Comparison of ENCODE assay signal across 10 cellular contexts in genomic region chr17:63950940-63951907, GRCh38. TPM values are rescaled to one million over a fixed set of nuclear protein-coding genes. Genes with fewer than 3 reads are reported as not detected.
DNase-seq lines count a peak whose midpoint lies in the region; ATAC-seq and TF ChIP-seq lines count a peak whose summit lies in the region.
"Had no signal": no experiment of that assay in that cellular context is flagged by ENCODE, and none has a peak within 500 bp of the region (broad histone marks: within the 10 kb centered on the region; RNA-seq: fewer than 3 reads in every experiment).

No MANE protein-coding gene starts in this region.

- WGBS in mammary epithelial cell (ENCODE audit: low coverage, missing lambda C conversion rate), result 73% methylated on average over 23 of the region's 29 CpGs
- 75 to 88% (median 80%) methylated on average over 29 of the region's 29 CpGs for WGBS in psoas muscle, 3 donors

- H3K36me3 Mint-ChIP-seq in activated T-helper 17 cell treated with anti-CD3 and anti-CD28 coated beads, Interleukin-2, amount 50 U/mL, for 72 hours (ENCODE audit: low read depth), result no peaks in the 10 kb centered on the region

- H3K27ac ChIP-seq in MM.1S (ENCODE audit: low read length) (no peak overlapping the region), mammary epithelial cell (ENCODE audit: insufficient read depth, low read depth, low read length) (no peak overlapping the region), psoas muscle (peak overlapping the region; percentile 77)
- H3K27ac ChIP-seq: epithelial cell of prostate had no signal

- CTCF ChIA-PET in mammary epithelial cell (lab: Charles Lee; ENCODE audit: low non-redundant PET), result interaction anchor here (0.9 kb wide), 1 partner anchor 32 kb away, joined by 5 read pairs; no protein-coding TSS in a partner anchor

- H2AFZ ChIP-seq in MM.1S (ENCODE audit: low read length) (no peak overlapping the region), mammary epithelial cell (ENCODE audit: low read depth, low read length) (no peak overlapping the region)

- H3K27me3 ChIP-seq in MM.1S (replicated peaks; ENCODE audit: insufficient read depth, low read length) (no peaks in the 10 kb centered on the region; the same call in 1 of the 2 replicates), mammary epithelial cell (ENCODE audit: insufficient read depth, low read length) (no peaks in the 10 kb centered on the region), psoas muscle (ENCODE audit: insufficient read depth in 3 of 3, low read length in 2 of 3) (no peaks in the 10 kb centered on the region)

- ATAC-seq in psoas muscle, result no peak
- no peak for ATAC-seq in GM19452 (IDR thresholded peaks at IDR 0.05; ENCODE audit: unreplicated experiment)
- ATAC-seq in activated T-helper 17 cell treated with anti-CD3 and anti-CD28 coated beads, Interleukin-2, amount 50 U/mL, for 72 hours (replicated peaks), result no peak

- H3K27ac Mint-ChIP-seq in activated T-helper 17 cell treated with anti-CD3 and anti-CD28 coated beads, Interleukin-2, amount 50 U/mL, for 72 hours, result no peak overlapping the region

- no TSS peak for BruUV-seq in mammary epithelial cell (replicated peaks; lab: Mats Ljungman, UMichigan)

- no peaks in the 10 kb centered on the region for H3F3A ChIP-seq in MM.1S (ENCODE audit: insufficient read depth, low read length)

- in situ Hi-C loops in mammary epithelial cell (cut with MboI; ENCODE audit: low sequenced_read_pairs in 2 of 2), result no loop called here

- peaks cover 15% of the 10 kb centered on the region for H3K4me1 Mint-ChIP-seq in activated T-helper 17 cell treated with anti-CD3 and anti-CD28 coated beads, Interleukin-2, amount 50 U/mL, for 72 hours

- no peaks in the 10 kb centered on the region for H3K9me2 ChIP-seq in MM.1S (replicated peaks; ENCODE audit: insufficient read depth, low read length)

- H3K9me3 ChIP-seq in MM.1S (replicated peaks; ENCODE audit: insufficient read depth, low read length) (no peaks in the 10 kb centered on the region), mammary epithelial cell (replicated peaks; ENCODE audit: insufficient read depth, low read length) (no peaks in the 10 kb centered on the region), psoas muscle (no peaks in the 10 kb centered on the region)

- H3K4me3 Mint-ChIP-seq in activated T-helper 17 cell treated with anti-CD3 and anti-CD28 coated beads, Interleukin-2, amount 50 U/mL, for 72 hours, result no peak overlapping the region

- H4K20me1 ChIP-seq in MM.1S (ENCODE audit: insufficient read depth, low read length) (no peaks in the 10 kb centered on the region), mammary epithelial cell (ENCODE audit: insufficient read depth, low read length) (no peaks in the 10 kb centered on the region)

- TF ChIP-seq CTCF in MM.1S (IDR thresholded peaks at IDR 0.05; ENCODE audit: low read length) (peak; percentile 82), mammary epithelial cell (conservative IDR thresholded peaks at IDR 0.05 in 1 of 2, IDR thresholded peaks at IDR 0.05 in 1 of 2; ENCODE audit: extremely low read depth in 1 of 2, insufficient read depth in 1 of 2, low read depth in 1 of 2, low read length in 2 of 2) (peak; percentile 76 to 82), psoas muscle (IDR thresholded peaks at IDR 0.05) (peak; percentile 47)

- dilution Hi-C loops in mammary epithelial cell (cut with HindIII; ENCODE audit: low sequenced_read_pairs), result no loop called here

- intact Hi-C loops in mammary epithelial cell (cut with micrococcal nuclease), result loop anchor here (1.0 to 2.0 kb wide), 3 partner anchors 32 to 182 kb away; no protein-coding TSS in a partner anchor
- intact Hi-C loops in psoas muscle (cut with DNase I), result loop anchor here in 1 of 2 donors (5.0 kb wide), 1 partner anchor 36 kb away; no protein-coding TSS in a partner anchor

- H3K4me1 ChIP-seq in MM.1S (ENCODE audit: low read length), result peaks cover 7% of the 10 kb centered on the region
- no peaks in the 10 kb centered on the region for H3K4me1 ChIP-seq in mammary epithelial cell (ENCODE audit: insufficient read depth, low read length)
- peaks cover 60% of the 10 kb centered on the region for H3K4me1 ChIP-seq in psoas muscle

- no peaks in the 10 kb centered on the region for H3K79me2 ChIP-seq in MM.1S (ENCODE audit: low read length)
- H3K79me2 ChIP-seq in mammary epithelial cell (ENCODE audit: insufficient read depth, low read length), result no peaks in the 10 kb centered on the region

- H3K4me3 ChIP-seq in MM.1S (ENCODE audit: low read length), result no peak overlapping the region
- no peak overlapping the region for H3K4me3 ChIP-seq in mammary epithelial cell (replicated peaks in 1 of 3; ENCODE audit: insufficient read depth in 1 of 3, low read depth in 2 of 3, low read length in 3 of 3)
- H3K4me3 ChIP-seq in psoas muscle, result no peak overlapping the region

- H3K9ac ChIP-seq in MM.1S (ENCODE audit: low read length) (no peak overlapping the region), mammary epithelial cell (ENCODE audit: insufficient read depth, low read length) (no peak overlapping the region)

- H3K4me2 ChIP-seq in MM.1S (ENCODE audit: low read depth, low read length), result no peak overlapping the region
- no peak overlapping the region for H3K4me2 ChIP-seq in mammary epithelial cell (ENCODE audit: insufficient read depth, low read depth, low read length)

- DNase-seq in NCI-H146 (lab: John Stamatoyannopoulos, UW) (peak; percentile 52), NCI-H146 treated with DMSO at 0.1 percent for 48 hours (lab: John Stamatoyannopoulos, UW; ENCODE audit: unreplicated experiment) (no peak), MM.1S (peak; percentile 74), mammary epithelial cell (peak; percentile 39), psoas muscle (no peak), NCI-H1436 (lab: John Stamatoyannopoulos, UW) (no peak)

- no peaks in the 10 kb centered on the region for H3K36me3 ChIP-seq in MM.1S (replicated peaks; ENCODE audit: insufficient read depth, low read length)
- no peaks in the 10 kb centered on the region for H3K36me3 ChIP-seq in mammary epithelial cell (ENCODE audit: insufficient read depth, low read length)
- H3K36me3 ChIP-seq in psoas muscle (ENCODE audit: insufficient read depth in 1 of 2, low read depth in 1 of 2), result peaks cover 0 to 76% of the 10 kb centered on the region in 2 donors

- H3K27me3 Mint-ChIP-seq in activated T-helper 17 cell treated with anti-CD3 and anti-CD28 coated beads, Interleukin-2, amount 50 U/mL, for 72 hours, result no peaks in the 10 kb centered on the region

- no peaks in the 10 kb centered on the region for H3K9me3 Mint-ChIP-seq in activated T-helper 17 cell treated with anti-CD3 and anti-CD28 coated beads, Interleukin-2, amount 50 U/mL, for 72 hours

RNA-seq across cellular contexts. Expression of gene CD79B, which starts 19.1 kb away (rescaled TPM):
- total RNA-seq in mammary epithelial cell (under 1 TPM; 0.17 to 0.26 TPM), psoas muscle (1 to 10 TPM; 2.8 to 5.7 (median 4.0) TPM)
- polyA plus RNA-seq in mammary epithelial cell (0.73 TPM), psoas muscle (1 to 10 TPM; 1.9 to 3.8 (median 3.7) TPM)
- polyA minus RNA-seq in mammary epithelial cell, result not detected
- 10 to 100 TPM; 29.3 to 41.4 TPM for total RNA-seq in activated T-helper 17 cell treated with anti-CD3 and anti-CD28 coated beads, Interleukin-2, amount 50 U/mL, for 72 hours

RNA-seq across cellular contexts. Expression of gene SCN4A, which starts 21.5 kb away (rescaled TPM):
- not detected for total RNA-seq in mammary epithelial cell
- polyA plus RNA-seq in mammary epithelial cell, result 0.01 TPM
- not detected for polyA minus RNA-seq in mammary epithelial cell
- total RNA-seq in psoas muscle, result 100 to 1,000 TPM in 2 of 4 donors, 10 to 100 TPM in 2; 45.9 to 137 (median 98.4) TPM
- 10 to 100 TPM in 2 of 3 donors, 1 to 10 TPM in 1; 3.8 to 34.9 (median 14.7) TPM for polyA plus RNA-seq in psoas muscle
- total RNA-seq in activated T-helper 17 cell treated with anti-CD3 and anti-CD28 coated beads, Interleukin-2, amount 50 U/mL, for 72 hours, result under 1 TPM; 0.32 to 0.37 TPM

RNA-seq across cellular contexts. Expression of gene GH1, which starts 32.6 kb away (rescaled TPM):
- not detected for total RNA-seq in mammary epithelial cell
- polyA plus RNA-seq in mammary epithelial cell, result not detected
- not detected for polyA minus RNA-seq in mammary epithelial cell
- total RNA-seq in psoas muscle, result not detected
- polyA plus RNA-seq in psoas muscle, result not detected
- total RNA-seq in activated T-helper 17 cell treated with anti-CD3 and anti-CD28 coated beads, Interleukin-2, amount 50 U/mL, for 72 hours, result under 1 TPM in 1 of 2 donors, not detected in 1; 0.56 TPM
- total RNA-seq: T-helper 1 cell treated with Interleukin-12 subunit alpha and Interleukin-12 subunit beta and Interleukin-4 antibody, amounts not matched to agents 30 ng/mL and 1 ng/mL, for 36 hours had no signal

RNA-seq across cellular contexts. Expression of gene CSHL1, which starts 40.2 kb away (rescaled TPM):
- total RNA-seq in mammary epithelial cell (not detected), psoas muscle (not detected)
- polyA plus RNA-seq in mammary epithelial cell (not detected), psoas muscle (not detected)
- not detected for polyA minus RNA-seq in mammary epithelial cell
- under 1 TPM in 1 of 2 donors, not detected in 1; 0.61 TPM for total RNA-seq in activated T-helper 17 cell treated with anti-CD3 and anti-CD28 coated beads, Interleukin-2, amount 50 U/mL, for 72 hours
- total RNA-seq: T-helper 1 cell treated with Interleukin-12 subunit alpha and Interleukin-12 subunit beta and Interleukin-4 antibody, amounts not matched to agents 30 ng/mL and 1 ng/mL, for 36 hours had no signal

RNA-seq across cellular contexts. Expression of gene PRR29, which starts 46.9 kb away (rescaled TPM):
- total RNA-seq in mammary epithelial cell (under 1 TPM; under 0.01 to 0.09 TPM), psoas muscle (under 1 TPM in 3 of 4 donors, not detected in 1; 0.19 to 0.47 (median 0.25) TPM)
- polyA plus RNA-seq in mammary epithelial cell (0.09 TPM), psoas muscle (under 1 TPM; 0.09 to 0.13 (median 0.11) TPM)
- 0.31 TPM for polyA minus RNA-seq in mammary epithelial cell
- 1 to 10 TPM; 2.9 to 3.2 TPM for total RNA-seq in activated T-helper 17 cell treated with anti-CD3 and anti-CD28 coated beads, Interleukin-2, amount 50 U/mL, for 72 hours

Comparison
In these comparisons a context has a peak if more than half of its experiments do, and no peak if none do; other contexts are left out.
1. DNase-seq: peak in NCI-H146 (single experiment), MM.1S (single experiment) and mammary epithelial cell (single experiment); none in NCI-H146 treated with DMSO at 0.1 percent for 48 hours (single experiment), psoas muscle (0 of 2) and NCI-H1436 (single experiment).
2. RNA of gene CD79B, which starts 19.1 kb away (total RNA-seq): 29.3 to 41.4 TPM in activated T-helper 17 cell treated with anti-CD3 and anti-CD28 coated beads, Interleukin-2, amount 50 U/mL, for 72 hours; 2.8 to 5.7 TPM in psoas muscle and 0.17 to 0.26 TPM in mammary epithelial cell; every median in the first group is over 4 times any median in the second.
3. RNA of gene SCN4A, which starts 21.5 kb away (total RNA-seq): 45.9 to 137 TPM in psoas muscle; 0.32 to 0.37 TPM in activated T-helper 17 cell treated with anti-CD3 and anti-CD28 coated beads, Interleukin-2, amount 50 U/mL, for 72 hours and not detected in mammary epithelial cell; every median in the first group is over 10 times any median in the second.
4. Peak in every context shown above with its lines, with median percentiles within 50 percentile points of each other: CTCF ChIP-seq.